In genomic region chr11:32386770-32387377, GRCh38 we compare ENCODE assay signal across 14 cellular contexts. TPM values are rescaled to one million over a fixed set of nuclear protein-coding genes. Genes with fewer than 3 reads are reported as not detected.
A peak's percentile ranks its signal among the peaks of the same experiment; 100 is the strongest.
DNase-seq lines count a peak whose midpoint lies in the region; ATAC-seq and TF ChIP-seq lines count a peak whose summit lies in the region.
"Had no signal": no experiment of that assay in that cellular context is flagged by ENCODE, and none has a peak within 500 bp of the region (broad histone marks: within the 10 kb centered on the region; RNA-seq: fewer than 3 reads in every experiment).

No MANE protein-coding gene starts in this region.

- H3K27ac ChIP-seq in PC-3 (ENCODE audit: low read length) (no peak overlapping the region), fibroblast of lung (ENCODE audit: insufficient read depth, low read length) (no peak overlapping the region), tibial artery (no peak overlapping the region), endodermal cell (ENCODE audit: low read depth, low read length) (no peak overlapping the region)

- peaks cover 9% of the 10 kb centered on the region for H3K27me3 Mint-ChIP-seq in endodermal cell (ENCODE audit: insufficient read depth)

- H3K4me3 Mint-ChIP-seq in endodermal cell = no peak overlapping the region
- H3K4me3 Mint-ChIP-seq: activated CD4-positive, alpha-beta memory T cell treated with anti-CD3 and anti-CD28 coated beads, Interleukin-2, amount 10 ng/mL, durations not matched to agents 7 days and 5 days had no signal

- H3K79me2 ChIP-seq in PC-3 (ENCODE audit: low read length) = no peaks in the 10 kb centered on the region
- H3K79me2 ChIP-seq in fibroblast of lung (ENCODE audit: control insufficient read depth, insufficient read depth, low read length) = no peaks in the 10 kb centered on the region

- H4K20me1 ChIP-seq in PC-3 (ENCODE audit: low read length) (no peaks in the 10 kb centered on the region), fibroblast of lung (ENCODE audit: control insufficient read depth, extremely low read depth, insufficient read depth, low read length) (no peaks in the 10 kb centered on the region)

- CTCF ChIA-PET in PC-3 (lab: Charles Lee) = interaction anchor here (0.6 to 1.1 kb wide), 2 partner anchors 61 to 228 kb away, joined by 3 read pairs; no protein-coding TSS in a partner anchor

- H3K9ac ChIP-seq in PC-3 (ENCODE audit: low read length) = no peak overlapping the region
- no peak overlapping the region for H3K9ac ChIP-seq in fibroblast of lung (ENCODE audit: insufficient read depth, low read length)
- no peak overlapping the region for H3K9ac ChIP-seq in endodermal cell (ENCODE audit: extremely low read depth, low read length, poor library complexity, severe bottlenecking)

- POLR2A ChIA-PET in PC-3 (lab: Charles Lee; ENCODE audit: unreplicated experiment) = no interaction called here

- no peaks in the 10 kb centered on the region for H3F3A ChIP-seq in PC-3 (ENCODE audit: low read length, unreplicated experiment)

- DNase-seq in A172 (ENCODE audit: low spot score) = peak; percentile 66
- peak; percentile 43 for DNase-seq in H4 (ENCODE audit: low spot score)
- DNase-seq in PC-3 = peak; percentile 11
- peak; percentile 55 to 63 for DNase-seq in fibroblast of lung (ENCODE audit: low read depth in 2 of 2)
- no peak for DNase-seq in hippocampal formation (lab: John Stamatoyannopoulos, UW)
- no peak for DNase-seq in tibial artery
- no peak for DNase-seq in GM13977 (ENCODE audit: low spot score)
- no peak for DNase-seq in endodermal cell
- DNase-seq: activated CD4-positive, alpha-beta memory T cell treated with anti-CD3 and anti-CD28 coated beads, Interleukin-2, amount 10 ng/mL, durations not matched to agents 7 days and 5 days; activated naive CD4-positive, alpha-beta T cell treated with anti-CD3 and anti-CD28 coated beads, Interleukin-2, amount 50 U/mL, for 16 hours; foreskin melanocyte; left colon; NCI-H1436 had no signal

- in situ Hi-C loops in GM13977 (cut with MboI; ENCODE audit: low pct_unique_long_range_greater_than_20kb, low sequenced_read_pairs, unreplicated experiment) = no loop called here

- no peaks in the 10 kb centered on the region for H3K9me3 Mint-ChIP-seq in endodermal cell
- H3K9me3 Mint-ChIP-seq: activated CD4-positive, alpha-beta memory T cell treated with anti-CD3 and anti-CD28 coated beads, Interleukin-2, amount 10 ng/mL, durations not matched to agents 7 days and 5 days had no signal

- ATAC-seq in PC-3 = peak; percentile 35; the same call in 1 of the 2 replicates

- H3K27me3 ChIP-seq in PC-3 (ENCODE audit: low read length) (no peaks in the 10 kb centered on the region), fibroblast of lung (ENCODE audit: control insufficient read depth, insufficient read depth, low read length) (no peaks in the 10 kb centered on the region), tibial artery (peaks cover 0 to 11% of the 10 kb centered on the region in 2 donors), endodermal cell (ENCODE audit: control insufficient read depth, insufficient read depth, low read length, poor library complexity, severe bottlenecking) (no peaks in the 10 kb centered on the region)

- no peak overlapping the region for H3K27ac Mint-ChIP-seq in endodermal cell
- H3K27ac Mint-ChIP-seq: activated CD4-positive, alpha-beta memory T cell treated with anti-CD3 and anti-CD28 coated beads, Interleukin-2, amount 10 ng/mL, durations not matched to agents 7 days and 5 days had no signal

- 0 out of 2 replicates have a peak, but pooled peaks cover 4% of the 10 kb centered on the region for H3K4me1 ChIP-seq in PC-3 (ENCODE audit: insufficient read depth, low read length)
- no peaks in the 10 kb centered on the region for H3K4me1 ChIP-seq in fibroblast of lung (ENCODE audit: control insufficient read depth, extremely low read depth, insufficient read depth, low read length)
- no peaks in the 10 kb centered on the region for H3K4me1 ChIP-seq in tibial artery
- H3K4me1 ChIP-seq in endodermal cell (ENCODE audit: control insufficient read depth, insufficient read depth, low read length) = no peaks in the 10 kb centered on the region

- H3K36me3 ChIP-seq in PC-3 (ENCODE audit: low read depth, low read length) (no peaks in the 10 kb centered on the region), fibroblast of lung (ENCODE audit: control insufficient read depth, insufficient read depth, low read length) (no peaks in the 10 kb centered on the region), tibial artery (no peaks in the 10 kb centered on the region), endodermal cell (ENCODE audit: control insufficient read depth, insufficient read depth, low read length) (no peaks in the 10 kb centered on the region)

- H3K4me1 Mint-ChIP-seq in endodermal cell = no peaks in the 10 kb centered on the region
- H3K4me1 Mint-ChIP-seq: activated CD4-positive, alpha-beta memory T cell treated with anti-CD3 and anti-CD28 coated beads, Interleukin-2, amount 10 ng/mL, durations not matched to agents 7 days and 5 days had no signal

- 80 to 81% methylated on average over 6 to 8 of the region's 8 CpGs for WGBS in endodermal cell (ENCODE audit: insufficient coverage in 1 of 2, insufficient read length in 1 of 2), 2 experiments

- no peaks in the 10 kb centered on the region for H3K9me3 ChIP-seq in PC-3 (ENCODE audit: low read length)
- no peaks in the 10 kb centered on the region for H3K9me3 ChIP-seq in fibroblast of lung (ENCODE audit: control insufficient read depth, insufficient read depth, low read depth, low read length)
- no peaks in the 10 kb centered on the region for H3K9me3 ChIP-seq in tibial artery
- H3K9me3 ChIP-seq in endodermal cell (ENCODE audit: control insufficient read depth, low read length) = no peaks in the 10 kb centered on the region

- H3K4me2 ChIP-seq in PC-3 (ENCODE audit: low read length) = no peak overlapping the region
- no peak overlapping the region for H3K4me2 ChIP-seq in fibroblast of lung (ENCODE audit: extremely low read depth, insufficient read depth, low read length)

- intact Hi-C loops in PC-3 (cut with micrococcal nuclease) (loop anchor here (1.0 kb wide), 2 partner anchors 175 to 228 kb away; no protein-coding TSS in a partner anchor), tibial artery (cut with DNase I; ENCODE audit: low total_unique reads) (no loop called here)

- no peak for TF ChIP-seq CTCF in PC-3 (conservative IDR thresholded peaks at IDR 0.05; ENCODE audit: low read depth, low read length)
- no peak for TF ChIP-seq CTCF in fibroblast of lung (conservative IDR thresholded peaks at IDR 0.05 in 1 of 2, IDR thresholded peaks at IDR 0.05 in 1 of 2; ENCODE audit: low read depth in 1 of 2, low read length in 2 of 2)
- TF ChIP-seq CTCF in tibial artery (IDR thresholded peaks at IDR 0.05) = no peak
- no peak for TF ChIP-seq CTCF in GM13977 (IDR thresholded peaks at IDR 0.05; ENCODE audit: extremely low read depth, insufficient read depth, missing control alignments)
- no peak for TF ChIP-seq CTCF in endodermal cell (conservative IDR thresholded peaks at IDR 0.05)

- H2AFZ ChIP-seq in PC-3 (ENCODE audit: low read length) = no peak overlapping the region
- no peak overlapping the region for H2AFZ ChIP-seq in fibroblast of lung (ENCODE audit: low read length)

- no peaks in the 10 kb centered on the region for H3K9me2 ChIP-seq in PC-3 (replicated peaks; ENCODE audit: low read length)

- H3K36me3 Mint-ChIP-seq in endodermal cell (ENCODE audit: low read depth) = no peaks in the 10 kb centered on the region

- H3K4me3 ChIP-seq in PC-3 (ENCODE audit: low read length) = no peak overlapping the region
- no peak overlapping the region for H3K4me3 ChIP-seq in fibroblast of lung (replicated peaks in 1 of 4; ENCODE audit: control extremely low read depth in 1 of 4, insufficient read depth in 1 of 4, low read depth in 3 of 4, low read length in 4 of 4)
- H3K4me3 ChIP-seq in tibial artery = no peak overlapping the region
- no peak overlapping the region for H3K4me3 ChIP-seq in endodermal cell (ENCODE audit: low read length)

- BruUV-seq in PC-3 (replicated peaks; lab: Mats Ljungman, UMichigan) = no TSS peak

RNA-seq across cellular contexts. Expression of gene WT1, which starts 48.5 kb away (rescaled TPM):
- 1.9 and 6.4 TPM in 2 replicates for total RNA-seq in A172 (2014; rRNA removed; shearing (Covaris generic))
- not detected in 2 replicates for total RNA-seq in H4 (2014; rRNA removed; shearing (Covaris generic))
- total RNA-seq in PC-3 (2014; rRNA removed) = 8.5 and 9.1 TPM in 2 replicates
- 0.26 TPM in 1 of 2 replicates, not detected in the other for total RNA-seq in fibroblast of lung
- 0.06 TPM in 1 of 2 replicates, not detected in the other for polyA plus RNA-seq in fibroblast of lung
- 0.05 TPM in 1 of 2 replicates, not detected in the other for polyA plus RNA-seq in fibroblast of lung (2012)
- polyA minus RNA-seq in fibroblast of lung (ENCODE audit: low replicate concordance) = not detected in 2 replicates
- total RNA-seq in endodermal cell = under 1 TPM in 1 of 2 donors, not detected in 1; 0.51 TPM
- polyA plus RNA-seq in endodermal cell (2013, experiment 1 of 2) = 0.11 TPM
- polyA plus RNA-seq in endodermal cell (2013, experiment 2 of 2) = not detected
- total RNA-seq: activated CD4-positive, alpha-beta memory T cell treated with anti-CD3 and anti-CD28 coated beads, Interleukin-2, amount 10 ng/mL, durations not matched to agents 7 days and 5 days; left colon; T-helper 1 cell treated with Interleukin-12 subunit alpha and Interleukin-12 subunit beta and Interleukin-4 antibody, amounts not matched to agents 30 ng/mL and 1 ng/mL, for 36 hours had no signal

Comparison
In these comparisons a context has a peak if more than half of its experiments do, and no peak if none do; other contexts are left out.
1. DNase-seq: peak in A172 (single experiment), H4 (single experiment), PC-3 (single experiment) and fibroblast of lung (2 of 2); none in hippocampal formation (0 of 2), tibial artery (0 of 2), GM13977 (single experiment) and endodermal cell (single experiment).